8 cellular contexts compared by ENCODE assay signal in the genomic region with DNA sequence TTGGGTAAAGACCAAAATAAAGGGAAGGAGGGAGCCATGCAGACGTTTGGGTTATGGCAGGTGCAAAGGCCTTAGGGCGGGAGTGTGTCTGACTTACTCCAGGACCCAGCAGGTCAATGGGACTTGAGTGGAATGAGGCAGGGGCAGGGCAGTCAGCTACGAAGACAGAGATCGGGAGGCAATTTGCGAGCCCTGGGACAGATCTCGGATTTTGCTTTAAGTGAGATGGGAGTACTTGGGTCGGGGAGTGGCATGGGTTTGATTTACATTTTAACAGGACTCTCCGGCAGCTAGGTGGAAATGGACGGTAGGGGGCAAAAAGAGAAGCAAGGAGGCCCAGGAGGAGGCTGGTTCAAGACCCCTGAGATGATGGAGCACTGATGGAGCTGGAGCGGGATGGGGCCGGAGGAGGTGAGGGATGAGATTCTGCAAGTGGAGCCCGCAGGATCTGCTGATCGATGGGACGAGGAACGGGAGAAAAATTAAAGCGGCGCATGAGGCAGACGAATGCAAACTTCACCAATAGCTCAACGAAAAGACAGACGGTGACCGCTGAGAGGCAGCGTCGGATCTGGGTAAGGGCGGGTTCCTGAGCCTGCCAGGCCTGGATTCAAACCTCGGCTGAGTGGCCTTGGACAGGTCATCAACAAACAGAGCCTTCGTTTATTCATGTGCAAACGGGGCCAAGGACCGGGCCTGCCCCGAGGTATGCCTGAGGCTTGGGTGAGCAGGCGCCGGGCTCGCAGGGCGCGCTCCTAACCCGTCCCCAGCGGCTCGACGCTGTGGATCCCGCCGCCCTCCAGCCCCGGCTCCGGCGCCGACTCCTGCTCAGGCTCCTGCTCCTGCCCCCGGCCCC. TPM values are rescaled to one million over a fixed set of nuclear protein-coding genes. Genes with fewer than 3 reads are reported as not detected.
DNase-seq lines count a peak whose midpoint lies in the region; ATAC-seq lines count a peak whose summit lies in the region.

No MANE protein-coding gene starts in this region.

- no peak overlapping the region for H3K4me3 ChIP-seq in mucosa of stomach (ENCODE audit: low read length)

- peak; percentile 50 for DNase-seq in COR-L47 (lab: John Stamatoyannopoulos, UW)
- peak; percentile 72 for DNase-seq in NCI-H748 treated with DMSO at 0.1 percent for 48 hours (lab: John Stamatoyannopoulos, UW)
- DNase-seq in activated T-cell treated with anti-CD3 and anti-CD28 coated beads for 24 hours (ENCODE audit: low read depth): peak; percentile 54
- DNase-seq in stimulated activated CD8-positive, alpha-beta memory T cell treated with anti-CD3 and anti-CD28 coated beads, Interleukin-7, amount 100 ng/mL, for 24 hours (ENCODE audit: low read depth): peak; percentile 24

- H3K9ac ChIP-seq in mucosa of stomach (ENCODE audit: low read length): peak overlapping the region; percentile 16

- ATAC-seq in GM19397 (IDR thresholded peaks at IDR 0.05; ENCODE audit: unreplicated experiment) (peak; percentile 65), HG03521 (IDR thresholded peaks at IDR 0.05; ENCODE audit: unreplicated experiment) (peak; percentile 58), esophagus mucosa (peak; percentile 80)

- peaks cover 17% of the 10 kb centered on the region for H3K4me1 ChIP-seq in mucosa of stomach (ENCODE audit: control insufficient read depth, insufficient read depth, low read length)

- peaks cover 5% of the 10 kb centered on the region for H3K36me3 ChIP-seq in mucosa of stomach (ENCODE audit: control insufficient read depth, insufficient read depth, low read length)

- no peaks in the 10 kb centered on the region for H3K27me3 ChIP-seq in mucosa of stomach (ENCODE audit: control insufficient read depth, insufficient read depth, low read length)

- H3K9me3 ChIP-seq in mucosa of stomach (ENCODE audit: control insufficient read depth, low read length): no peaks in the 10 kb centered on the region

RNA-seq across cellular contexts. Expression of gene RBCK1, which starts 0.8 kb away (rescaled TPM):
- 55.2 TPM for total RNA-seq in esophagus mucosa

RNA-seq across cellular contexts. Expression of gene TRIB3, which starts 26.8 kb away (rescaled TPM):
- 58.0 TPM for total RNA-seq in esophagus mucosa

RNA-seq across cellular contexts. Expression of gene TBC1D20, which starts 55.0 kb away (rescaled TPM):
- total RNA-seq in esophagus mucosa: 18.8 TPM
